Comparison of ENCODE assay signal across 16 cellular contexts in the genomic region with DNA sequence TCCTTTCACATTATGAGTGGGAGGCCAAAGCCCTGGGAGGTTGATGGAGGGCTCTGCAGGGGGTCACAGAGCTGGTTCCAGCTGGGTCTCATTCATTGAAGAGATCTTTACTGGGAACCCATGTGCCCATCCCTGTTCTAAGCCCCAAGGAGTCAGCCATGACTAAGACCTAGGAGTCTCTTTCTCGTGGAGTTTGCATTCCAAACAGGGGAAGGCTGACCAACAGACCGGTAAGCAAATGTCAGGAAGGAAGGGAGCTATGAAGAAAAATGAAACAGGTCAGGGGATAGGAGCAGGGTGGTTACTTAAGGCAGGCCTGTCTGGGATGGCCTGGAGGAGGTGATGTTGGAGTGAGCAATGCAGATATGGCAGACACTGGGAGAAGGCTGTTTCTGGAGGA. TPM values are rescaled to one million over a fixed set of nuclear protein-coding genes. Genes with fewer than 3 reads are reported as not detected.
A peak's percentile ranks its signal among the peaks of the same experiment; 100 is the strongest.
DNase-seq lines count a peak whose midpoint lies in the region; ATAC-seq and TF ChIP-seq lines count a peak whose summit lies in the region.
"Had no signal": no experiment of that assay in that cellular context is flagged by ENCODE, and none has a peak within 500 bp of the region (broad histone marks: within the 10 kb centered on the region; RNA-seq: fewer than 3 reads in every experiment).

No MANE protein-coding gene starts in this region.

- TF ChIP-seq CTCF in RWPE2 (IDR thresholded peaks at IDR 0.05; ENCODE audit: poor library complexity, severe bottlenecking) (no peak), lower leg skin (IDR thresholded peaks at IDR 0.05) (no peak)

- H3K36me3 ChIP-seq in H7 (replicated peaks; ENCODE audit: control insufficient read depth, insufficient read depth, low read length) (no peaks in the 10 kb centered on the region), RWPE2 (ENCODE audit: low read depth) (no peaks in the 10 kb centered on the region)

- H3K9me3 ChIP-seq in RWPE2 (ENCODE audit: severe bottlenecking), result no peaks in the 10 kb centered on the region

- H3K4me1 ChIP-seq in RWPE2 (ENCODE audit: insufficient read depth, poor library complexity, severe bottlenecking), result no peaks in the 10 kb centered on the region

- H3K4me3 ChIP-seq in H7 (ENCODE audit: insufficient read depth, low read depth, low read length) (no peak overlapping the region), RWPE2 (ENCODE audit: severe bottlenecking) (no peak overlapping the region), lower leg skin (ENCODE audit: low read depth, poor library complexity, severe bottlenecking) (no peak overlapping the region)

- H3K27me3 ChIP-seq in H7 (ENCODE audit: control insufficient read depth, insufficient read depth, low read length) (no peaks in the 10 kb centered on the region), RWPE2 (ENCODE audit: insufficient read depth, poor library complexity, severe bottlenecking) (peaks cover 13% of the 10 kb centered on the region)

- intact Hi-C loops in lower leg skin (cut with DNase I; ENCODE audit: low total_unique reads) (no loop called here), Right ventricle myocardium superior (cut with DNase I) (no loop called here)

- ATAC-seq in RWPE2 (ENCODE audit: low read depth) (peak; percentile 16; the same call in 1 of the 3 replicates), Right ventricle myocardium superior (ENCODE audit: poor library complexity) (no peak)

- TF ChIP-seq POLR2A in lower leg skin (IDR thresholded peaks at IDR 0.05), result no peak

- DNase-seq in H7, result peak; percentile 15
- DNase-seq in RWPE2 (ENCODE audit: low spot score), result peak; percentile 19
- DNase-seq in kidney tubule cell (ENCODE audit: low spot score), result peak; percentile 66
- DNase-seq in renal cortical epithelial cell (ENCODE audit: low read depth), result peak; percentile 40
- no peak for DNase-seq in lower leg skin (ENCODE audit: low spot score in 2 of 2)
- no peak for DNase-seq in NCI-H524 treated with DMSO at 0.1 percent for 48 hours (lab: John Stamatoyannopoulos, UW)
- DNase-seq in NCI-H345 treated with DMSO at 0.1 percent for 48 hours (lab: John Stamatoyannopoulos, UW; ENCODE audit: unreplicated experiment), result no peak
- DNase-seq in Right ventricle myocardium superior, result no peak
- DNase-seq: C1 segment of cervical spinal cord; CD4-positive, alpha-beta T cell; DND-41; GF-D8; HCEC 1CT; IMR-90 had no signal

- no peak overlapping the region for H3K27ac ChIP-seq in RWPE2 (ENCODE audit: poor library complexity, severe bottlenecking)

- 58 to 61% methylated on average over 2 of the region's 2 CpGs for WGBS in lower leg skin, 2 donors

RNA-seq across cellular contexts. Expression of gene SYNDIG1L, which starts 31.5 kb away (rescaled TPM):
- 0.48 and 0.76 TPM in 2 replicates for total RNA-seq in H7 (2014; rRNA removed; shearing (Covaris generic))
- total RNA-seq in renal cortical epithelial cell, result not detected in 2 replicates
- under 1 TPM; 0.13 to 0.69 (median 0.33) TPM for total RNA-seq in lower leg skin
- not detected for total RNA-seq in Right ventricle myocardium superior
- total RNA-seq: A172; B cell; CD4-positive, alpha-beta T cell; IMR-90 had no signal

RNA-seq across cellular contexts. Expression of gene VRTN, which starts 46.3 kb away (rescaled TPM):
- 139 and 140 TPM in 2 replicates for total RNA-seq in H7 (2014; rRNA removed; shearing (Covaris generic))
- total RNA-seq in renal cortical epithelial cell (not detected in 2 replicates), lower leg skin (not detected), Right ventricle myocardium superior (not detected)
- total RNA-seq: A172; B cell; CD4-positive, alpha-beta T cell; IMR-90 had no signal

Comparison
In these comparisons a context has a peak if more than half of its experiments do, and no peak if none do; other contexts are left out.
1. DNase-seq: peak in H7 (single experiment), RWPE2 (single experiment), kidney tubule cell (single experiment) and renal cortical epithelial cell (single experiment); none in lower leg skin (0 of 2), NCI-H524 treated with DMSO at 0.1 percent for 48 hours (single experiment), NCI-H345 treated with DMSO at 0.1 percent for 48 hours (single experiment) and Right ventricle myocardium superior (single experiment).
2. RNA of gene VRTN, which starts 46.3 kb away (total RNA-seq): 139 to 140 TPM in H7; not detected in renal cortical epithelial cell, not detected in lower leg skin and not detected in Right ventricle myocardium superior (single experiment); every median in the first group is over 100 times any median in the second.